In genomic region chr4:155973639-155974475, GRCh38 we compare ENCODE assay signal across 11 cellular contexts.
DNase-seq lines count a peak whose midpoint lies in the region; ATAC-seq and TF ChIP-seq lines count a peak whose summit lies in the region.
"Had no signal": no experiment of that assay in that cellular context is flagged by ENCODE, and none has a peak within 500 bp of the region (broad histone marks: within the 10 kb centered on the region; RNA-seq: fewer than 3 reads in every experiment).

No MANE protein-coding gene starts in this region.

- peak; percentile 26 for ATAC-seq in GM21360 (IDR thresholded peaks at IDR 0.05; ENCODE audit: unreplicated experiment)
- peak; percentile 21 for ATAC-seq in HG03097 (IDR thresholded peaks at IDR 0.05; ENCODE audit: low FRiP score, unreplicated experiment)

- no peak for TF ChIP-seq CTCF in astrocyte of the cerebellum (IDR thresholded peaks at IDR 0.05; ENCODE audit: low read depth, low read length, missing control alignments)

- in situ Hi-C loops in astrocyte of the cerebellum (cut with HindIII; ENCODE audit: low sequenced_read_pairs) = no loop called here

- H3K9me3 Mint-ChIP-seq in activated T-cell treated with anti-CD3 and anti-CD28 coated beads, Interleukin-2, amount 50 U/mL, for 24 hours = peaks cover under 1% of the 10 kb centered on the region

- no peaks in the 10 kb centered on the region for H3K4me1 Mint-ChIP-seq in activated T-cell treated with anti-CD3 and anti-CD28 coated beads, Interleukin-2, amount 50 U/mL, for 24 hours (ENCODE audit: low read depth)

- H3K27me3 Mint-ChIP-seq in activated T-cell treated with anti-CD3 and anti-CD28 coated beads, Interleukin-2, amount 50 U/mL, for 24 hours = peaks cover 17% of the 10 kb centered on the region

- no peak overlapping the region for H3K4me3 Mint-ChIP-seq in activated T-cell treated with anti-CD3 and anti-CD28 coated beads, Interleukin-2, amount 50 U/mL, for 24 hours

- no peak overlapping the region for H3K27ac Mint-ChIP-seq in activated T-cell treated with anti-CD3 and anti-CD28 coated beads, Interleukin-2, amount 50 U/mL, for 24 hours

- DNase-seq in AG08395 (ENCODE audit: low spot score) (peak; percentile 35), astrocyte of the cerebellum (ENCODE audit: low read depth) (peak; percentile 28), NCI-H524 treated with DMSO at 0.1 percent for 48 hours (lab: John Stamatoyannopoulos, UW) (no peak)
- DNase-seq in activated T-cell treated with anti-CD3 and anti-CD28 coated beads, Interleukin-2, amount 50 U/mL, for 48 hours = no peak
- no peak for DNase-seq in activated T-cell treated with anti-CD3 and anti-CD28 coated beads, Interleukin-2, amount 50 U/mL, for 24 hours
- no peak for DNase-seq in activated CD4-positive, alpha-beta T cell treated with anti-CD3 and anti-CD28 coated beads, Interleukin-2, amount 50 U/mL, for 48 hours
- DNase-seq: ACHN, NCI-H2029, sigmoid colon had no signal

- no peak overlapping the region for H3K4me3 ChIP-seq in astrocyte of the cerebellum (ENCODE audit: low read depth, low read length)
- H3K4me3 ChIP-seq: sigmoid colon had no signal

- no peaks in the 10 kb centered on the region for H3K36me3 Mint-ChIP-seq in activated T-cell treated with anti-CD3 and anti-CD28 coated beads, Interleukin-2, amount 50 U/mL, for 24 hours (ENCODE audit: low read depth)

Comparison
In these comparisons a context has a peak if more than half of its experiments do, and no peak if none do; other contexts are left out.
1. DNase-seq: peak in AG08395 (single experiment) and astrocyte of the cerebellum (single experiment); none in activated T-cell treated with anti-CD3 and anti-CD28 coated beads, Interleukin-2, amount 50 U/mL, for 48 hours (0 of 2), NCI-H524 treated with DMSO at 0.1 percent for 48 hours (single experiment), activated T-cell treated with anti-CD3 and anti-CD28 coated beads, Interleukin-2, amount 50 U/mL, for 24 hours (single experiment) and activated CD4-positive, alpha-beta T cell treated with anti-CD3 and anti-CD28 coated beads, Interleukin-2, amount 50 U/mL, for 48 hours (0 of 2).